36 cellular contexts compared by ENCODE assay signal in the genomic region with DNA sequence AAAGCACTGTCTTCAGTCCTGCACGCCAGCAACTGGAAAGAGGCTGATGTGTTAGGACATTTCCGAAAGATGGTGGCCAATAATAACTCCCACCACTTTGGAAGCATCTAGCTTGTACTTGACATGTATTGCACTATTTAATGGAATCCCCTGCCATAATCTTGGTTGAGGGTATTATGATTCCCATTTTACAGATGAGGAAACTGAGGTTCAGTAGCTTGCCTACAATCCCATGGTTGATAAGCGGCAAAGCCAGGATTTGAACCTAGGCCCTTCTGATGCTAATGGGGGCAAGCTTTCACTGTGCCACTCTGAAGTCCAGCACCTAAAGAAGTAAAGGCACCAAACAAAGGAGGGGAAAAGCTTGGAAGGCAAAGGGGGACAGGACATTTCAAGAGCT. TPM values are rescaled to one million over a fixed set of nuclear protein-coding genes. Genes with fewer than 3 reads are reported as not detected.
"Had no signal": no experiment of that assay in that cellular context is flagged by ENCODE, and none has a peak within 500 bp of the region (broad histone marks: within the 10 kb centered on the region; RNA-seq: fewer than 3 reads in every experiment).

No MANE protein-coding gene starts in this region.

- H3K36me3 Mint-ChIP-seq: activated CD4-positive, alpha-beta memory T cell treated with anti-CD3 and anti-CD28 coated beads for 36 hours; activated naive CD8-positive, alpha-beta T cell treated with anti-CD3 and anti-CD28 coated beads for 36 hours had no signal

- FAIRE-seq: astrocyte, TTC549 had no signal

- H3K4me3 ChIP-seq: adrenal gland, body of pancreas, breast epithelium had no signal

- H3K9me3 ChIP-seq: adrenal gland, body of pancreas, breast epithelium had no signal

- H3K27me3 Mint-ChIP-seq: activated CD8-positive, alpha-beta T cell treated with anti-CD3 and anti-CD28 coated beads for 36 hours had no signal

- H3K4me3 Mint-ChIP-seq: activated B cell treated with CpG ODN at 0.5 μM for 24 hours; activated CD4-positive, alpha-beta memory T cell treated with anti-CD3 and anti-CD28 coated beads for 36 hours; activated CD4-positive, alpha-beta T cell treated with anti-CD3 and anti-CD28 coated beads, Interleukin-2, amount 10 ng/mL, durations not matched to agents 24 days and 14 days; activated CD8-positive, alpha-beta T cell treated with anti-CD3 and anti-CD28 coated beads for 36 hours; activated naive CD4-positive, alpha-beta T cell treated with anti-CD3 and anti-CD28 coated beads for 36 hours; activated naive CD8-positive, alpha-beta T cell treated with anti-CD3 and anti-CD28 coated beads for 36 hours; activated T-cell treated with anti-CD3 and anti-CD28 coated beads, Interleukin-2, amount 50 U/mL, for 4 hours; activated T-cell treated with anti-CD3 and anti-CD28 coated beads, Interleukin-2, amount 50 U/mL, for 72 hours; activated T-helper 1 cell treated with anti-CD3 and anti-CD28 coated beads, Interleukin-12 subunit alpha, Interleukin-12 subunit beta, Interleukin-2, Interleukin-4 antibody, amounts not matched to agents 30 ng/mL and 10 ng/mL and 1 ng/mL, durations not matched to agents 14 hours and 24 hours and 36 hours; activated T-helper 17 cell treated with anti-CD3 and anti-CD28 coated beads, Interleukin-2, amount 50 U/mL, for 72 hours; T-helper 1 cell treated with Interleukin-12 subunit alpha and Interleukin-12 subunit beta and Interleukin-4 antibody, amounts not matched to agents 30 μg/mL and 1 μg/mL, for 36 hours; T-helper 2 cell treated with Interferon-gamma antibody and Interleukin-4, amounts not matched to agents 5 μg/mL and 100 μg/mL, for 36 hours had no signal

- H3K4me1 ChIP-seq: adrenal gland, body of pancreas, breast epithelium had no signal

- H3K27me3 ChIP-seq: adrenal gland, body of pancreas, brain microvascular endothelial cell had no signal

- H3K4me1 Mint-ChIP-seq: activated B cell treated with CpG ODN at 0.5 μM for 24 hours; activated CD4-positive, alpha-beta T cell treated with anti-CD3 and anti-CD28 coated beads, Interleukin-2, amount 10 ng/mL, durations not matched to agents 24 days and 14 days; activated naive CD8-positive, alpha-beta T cell treated with anti-CD3 and anti-CD28 coated beads for 36 hours; activated T-helper 17 cell treated with anti-CD3 and anti-CD28 coated beads, Interleukin-2, amount 50 U/mL, for 72 hours had no signal

- H3K36me3 ChIP-seq: adrenal gland, brain microvascular endothelial cell, breast epithelium had no signal

- H3K27ac Mint-ChIP-seq: activated B cell treated with CpG ODN at 0.5 μM for 24 hours; activated CD4-positive, alpha-beta memory T cell treated with anti-CD3 and anti-CD28 coated beads for 36 hours; activated CD4-positive, alpha-beta T cell treated with anti-CD3 and anti-CD28 coated beads, Interleukin-2, amount 10 ng/mL, durations not matched to agents 24 days and 14 days; activated CD8-positive, alpha-beta T cell treated with anti-CD3 and anti-CD28 coated beads for 36 hours; activated naive CD4-positive, alpha-beta T cell treated with anti-CD3 and anti-CD28 coated beads for 36 hours; activated naive CD4-positive, alpha-beta T cell treated with anti-CD3 and anti-CD28 coated beads, Interleukin-2, amount 50 U/mL, for 72 hours; activated naive CD8-positive, alpha-beta T cell treated with anti-CD3 and anti-CD28 coated beads for 36 hours; activated T-cell treated with anti-CD3 and anti-CD28 coated beads, Interleukin-2, amount 50 U/mL, for 72 hours; activated T-helper 1 cell treated with anti-CD3 and anti-CD28 coated beads, Interleukin-12 subunit alpha, Interleukin-12 subunit beta, Interleukin-2, Interleukin-4 antibody, amounts not matched to agents 30 ng/mL and 10 ng/mL and 1 ng/mL, durations not matched to agents 14 hours and 24 hours and 36 hours; activated T-helper 17 cell treated with anti-CD3 and anti-CD28 coated beads, Interleukin-2, amount 50 U/mL, for 72 hours; T-helper 1 cell treated with Interleukin-12 subunit alpha and Interleukin-12 subunit beta and Interleukin-4 antibody, amounts not matched to agents 30 μg/mL and 1 μg/mL, for 36 hours; T-helper 2 cell treated with Interferon-gamma antibody and Interleukin-4, amounts not matched to agents 5 μg/mL and 100 μg/mL, for 36 hours had no signal

- DNase-seq: activated B cell treated with CpG ODN at 0.5 μM for 24 hours; activated CD4-positive, alpha-beta memory T cell treated with anti-CD3 and anti-CD28 coated beads for 36 hours; activated CD4-positive, alpha-beta T cell treated with anti-CD3 and anti-CD28 coated beads for 4 hours; activated CD4-positive, alpha-beta T cell treated with anti-CD3 and anti-CD28 coated beads, Interleukin-2, amount 10 ng/mL, durations not matched to agents 24 days and 14 days; activated CD4-positive, alpha-beta T cell treated with anti-CD3 and anti-CD28 coated beads, Interleukin-2, amount 50 U/mL, for 1 hour; activated CD4-positive, alpha-beta T cell treated with anti-CD3 and anti-CD28 coated beads, Interleukin-2, amount 50 U/mL, for 4 hours; activated CD4-positive, CD25-positive, alpha-beta regulatory T cell treated with anti-CD3 and anti-CD28 coated beads, Interleukin-2, amount 50 U/mL, for 72 hours; activated CD8-positive, alpha-beta T cell treated with anti-CD3 and anti-CD28 coated beads for 36 hours; activated effector memory CD4-positive, alpha-beta T cell treated with anti-CD3 and anti-CD28 coated beads, Interleukin-2, amount 50 U/mL, for 16 hours; activated gamma-delta T cell treated with Interleukin-2 at 50 U/mL for 16 hours; activated naive CD4-positive, alpha-beta T cell; activated naive CD4-positive, alpha-beta T cell treated with anti-CD3 and anti-CD28 coated beads for 36 hours; activated naive CD4-positive, alpha-beta T cell treated with anti-CD3 and anti-CD28 coated beads, Interleukin-2, amount 50 U/mL, for 16 hours; activated naive CD8-positive, alpha-beta T cell treated with anti-CD3 and anti-CD28 coated beads for 36 hours; activated T-cell treated with anti-CD3 and anti-CD28 coated beads for 4 hours; activated T-cell treated with anti-CD3 and anti-CD28 coated beads, Interleukin-2, amount 50 U/mL, for 1 hour; activated T-cell treated with anti-CD3 and anti-CD28 coated beads, Interleukin-2, amount 50 U/mL, for 4 hours; activated T-cell treated with anti-CD3 and anti-CD28 coated beads, Interleukin-2, amount 50 U/mL, for 72 hours; amniotic stem cell; aorta; body of pancreas; brain microvascular endothelial cell; central memory CD4-positive, alpha-beta T cell; T-helper 1 cell; T-helper 2 cell; T-helper 9 cell had no signal

- H3K27ac ChIP-seq: adrenal gland, body of pancreas, brain microvascular endothelial cell, breast epithelium had no signal

- H3K9me3 Mint-ChIP-seq: activated B cell treated with CpG ODN at 0.5 μM for 24 hours; activated CD4-positive, alpha-beta T cell treated with anti-CD3 and anti-CD28 coated beads, Interleukin-2, amount 10 ng/mL, durations not matched to agents 24 days and 14 days; activated CD8-positive, alpha-beta T cell treated with anti-CD3 and anti-CD28 coated beads for 36 hours; activated T-cell treated with anti-CD3 and anti-CD28 coated beads, Interleukin-2, amount 50 U/mL, for 4 hours; T-helper 2 cell treated with Interferon-gamma antibody and Interleukin-4, amounts not matched to agents 5 μg/mL and 100 μg/mL, for 36 hours had no signal

- ATAC-seq: activated CD8-positive, alpha-beta T cell treated with anti-CD3 and anti-CD28 coated beads for 36 hours; activated naive CD4-positive, alpha-beta T cell treated with anti-CD3 and anti-CD28 coated beads, Interleukin-2, amount 50 U/mL, for 72 hours; activated T-cell treated with anti-CD3 and anti-CD28 coated beads, Interleukin-2, amount 50 U/mL, for 4 hours; activated T-cell treated with anti-CD3 and anti-CD28 coated beads, Interleukin-2, amount 50 U/mL, for 72 hours; activated T-helper 17 cell treated with anti-CD3 and anti-CD28 coated beads, Interleukin-2, amount 50 U/mL, for 72 hours; body of pancreas had no signal

RNA-seq across cellular contexts. Expression of a gene that starts 8.0 kb away (rescaled TPM):
- total RNA-seq: activated B cell treated with CpG ODN at 0.5 μM for 24 hours; activated CD4-positive, alpha-beta memory T cell treated with anti-CD3 and anti-CD28 coated beads for 36 hours; activated CD4-positive, alpha-beta T cell treated with anti-CD3 and anti-CD28 coated beads, Interleukin-2, amount 10 ng/mL, durations not matched to agents 24 days and 14 days; activated CD8-positive, alpha-beta T cell treated with anti-CD3 and anti-CD28 coated beads for 36 hours; activated naive CD4-positive, alpha-beta T cell treated with anti-CD3 and anti-CD28 coated beads for 36 hours; activated naive CD4-positive, alpha-beta T cell treated with anti-CD3 and anti-CD28 coated beads, Interleukin-2, amount 50 U/mL, for 72 hours; activated naive CD8-positive, alpha-beta T cell treated with anti-CD3 and anti-CD28 coated beads for 36 hours; activated T-cell treated with anti-CD3 and anti-CD28 coated beads, Interleukin-2, amount 50 U/mL, for 4 hours; activated T-cell treated with anti-CD3 and anti-CD28 coated beads, Interleukin-2, amount 50 U/mL, for 72 hours; activated T-helper 1 cell treated with anti-CD3 and anti-CD28 coated beads, Interleukin-12 subunit alpha, Interleukin-12 subunit beta, Interleukin-2, Interleukin-4 antibody, amounts not matched to agents 30 ng/mL and 10 ng/mL and 1 ng/mL, durations not matched to agents 14 hours and 24 hours and 36 hours; activated T-helper 17 cell treated with anti-CD3 and anti-CD28 coated beads, Interleukin-2, amount 50 U/mL, for 72 hours; adrenal gland; aorta; astrocyte; breast epithelium; cardiac septum had no signal
- polyA plus RNA-seq: adrenal gland, aorta had no signal
